In the genomic region with DNA sequence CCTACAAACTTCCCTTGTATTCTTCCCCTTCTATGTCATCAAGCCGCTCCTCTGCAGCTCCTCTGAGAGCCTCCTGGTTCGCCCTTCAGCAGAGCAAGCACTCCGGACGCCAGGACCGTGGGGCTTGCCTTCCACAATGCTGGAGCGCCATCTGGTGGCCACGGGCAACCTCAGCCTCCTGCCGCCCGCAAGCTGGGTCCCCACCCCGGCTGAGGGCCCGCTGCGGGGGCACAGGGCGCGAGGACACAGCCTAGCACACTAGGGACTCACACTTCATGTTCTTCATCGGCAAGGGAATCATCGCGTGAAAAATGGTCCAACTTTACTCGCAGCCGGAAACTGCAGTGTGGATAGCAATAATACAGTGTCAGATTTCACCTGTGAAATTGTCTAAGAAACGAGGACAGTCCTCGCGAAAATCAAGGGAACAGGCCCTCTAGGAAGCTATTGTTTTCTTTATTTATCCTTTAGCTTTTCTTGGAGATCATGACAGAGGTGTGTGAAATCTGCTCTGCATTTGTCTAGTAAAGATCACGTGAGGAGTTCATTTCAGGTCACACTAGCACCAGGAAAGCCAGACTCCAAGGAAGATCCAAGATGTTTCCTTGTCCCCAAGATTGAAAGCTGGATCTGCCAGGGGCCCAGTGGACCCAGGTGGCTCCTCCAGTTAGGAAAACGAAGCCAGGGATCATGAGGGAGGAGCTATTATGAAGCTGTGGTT, we compare ENCODE assay signal across 8 cellular contexts. TPM values are rescaled to one million over a fixed set of nuclear protein-coding genes. Genes with fewer than 3 reads are reported as not detected.
DNase-seq lines count a peak whose midpoint lies in the region; ATAC-seq and TF ChIP-seq lines count a peak whose summit lies in the region.

No MANE protein-coding gene starts in this region.

- no peak for TF ChIP-seq EP300 in Ishikawa (IDR thresholded peaks at IDR 0.05; ENCODE audit: borderline replicate concordance)

- H3K27ac Mint-ChIP-seq in activated T-cell treated with anti-CD3 and anti-CD28 coated beads, Interleukin-2, amount 50 U/mL, for 24 hours = no peak overlapping the region
- H3K27ac Mint-ChIP-seq in natural killer cell treated with Interleukin-12 subunit alpha and Interleukin-12 subunit beta and Interleukin-15 and Interleukin-18, amount 100 ng/mL, for 72 hours = no peak overlapping the region
- no peak overlapping the region for H3K27ac Mint-ChIP-seq in stimulated activated memory B cell treated with anti-CD40 and anti-IgM and Interleukin-4, amounts not matched to agents 10 μg/mL and 1 μg/mL and 100 μg/mL, for 72 hours

- no peaks in the 10 kb centered on the region for H3K36me3 Mint-ChIP-seq in activated T-cell treated with anti-CD3 and anti-CD28 coated beads, Interleukin-2, amount 50 U/mL, for 24 hours (ENCODE audit: low read depth)
- H3K36me3 Mint-ChIP-seq in natural killer cell treated with Interleukin-12 subunit alpha and Interleukin-12 subunit beta and Interleukin-15 and Interleukin-18, amount 100 ng/mL, for 72 hours = no peaks in the 10 kb centered on the region
- no peaks in the 10 kb centered on the region for H3K36me3 Mint-ChIP-seq in stimulated activated memory B cell treated with anti-CD40 and anti-IgM and Interleukin-4, amounts not matched to agents 10 μg/mL and 1 μg/mL and 100 μg/mL, for 72 hours

- peaks cover 6% of the 10 kb centered on the region for H3K4me1 Mint-ChIP-seq in activated T-cell treated with anti-CD3 and anti-CD28 coated beads, Interleukin-2, amount 50 U/mL, for 24 hours (ENCODE audit: low read depth)
- peaks cover 0 to 5% of the 10 kb centered on the region in 2 donors for H3K4me1 Mint-ChIP-seq in natural killer cell treated with Interleukin-12 subunit alpha and Interleukin-12 subunit beta and Interleukin-15 and Interleukin-18, amount 100 ng/mL, for 72 hours (ENCODE audit: low read depth in 2 of 2)
- no peaks in the 10 kb centered on the region for H3K4me1 Mint-ChIP-seq in stimulated activated memory B cell treated with anti-CD40 and anti-IgM and Interleukin-4, amounts not matched to agents 10 μg/mL and 1 μg/mL and 100 μg/mL, for 72 hours

- ATAC-seq in GM21381 (IDR thresholded peaks at IDR 0.05; ENCODE audit: unreplicated experiment) = peak; percentile 91
- peak; percentile 82 to 84 for ATAC-seq in natural killer cell treated with Interleukin-12 subunit alpha and Interleukin-12 subunit beta and Interleukin-15 and Interleukin-18, amount 100 ng/mL, for 72 hours
- peak; percentile 89 for ATAC-seq in stimulated activated memory B cell treated with anti-CD40 and anti-IgM and Interleukin-4, amounts not matched to agents 10 μg/mL and 1 μg/mL and 100 μg/mL, for 72 hours

- DNase-seq in CMK (ENCODE audit: low read depth) = peak; percentile 69
- DNase-seq in OCI-M1 (lab: John Stamatoyannopoulos, UW) = peak; percentile 86
- peak; percentile 92 for DNase-seq in activated T-cell treated with anti-CD3 and anti-CD28 coated beads, Interleukin-2, amount 50 U/mL, for 24 hours
- peak; percentile 86 for DNase-seq in fibroblast of gingiva (ENCODE audit: low read depth)
- peak; percentile 80 for DNase-seq in natural killer cell treated with Interleukin-12 subunit alpha and Interleukin-12 subunit beta and Interleukin-15 and Interleukin-18, amount 100 ng/mL, for 72 hours (ENCODE audit: low spot score)

- no peaks in the 10 kb centered on the region for H3K9me3 Mint-ChIP-seq in activated T-cell treated with anti-CD3 and anti-CD28 coated beads, Interleukin-2, amount 50 U/mL, for 24 hours
- no peaks in the 10 kb centered on the region for H3K9me3 Mint-ChIP-seq in natural killer cell treated with Interleukin-12 subunit alpha and Interleukin-12 subunit beta and Interleukin-15 and Interleukin-18, amount 100 ng/mL, for 72 hours
- H3K9me3 Mint-ChIP-seq in stimulated activated memory B cell treated with anti-CD40 and anti-IgM and Interleukin-4, amounts not matched to agents 10 μg/mL and 1 μg/mL and 100 μg/mL, for 72 hours = peaks cover 3% of the 10 kb centered on the region

- H3K4me3 Mint-ChIP-seq in activated T-cell treated with anti-CD3 and anti-CD28 coated beads, Interleukin-2, amount 50 U/mL, for 24 hours = no peak overlapping the region
- no peak overlapping the region for H3K4me3 Mint-ChIP-seq in natural killer cell treated with Interleukin-12 subunit alpha and Interleukin-12 subunit beta and Interleukin-15 and Interleukin-18, amount 100 ng/mL, for 72 hours
- H3K4me3 Mint-ChIP-seq in stimulated activated memory B cell treated with anti-CD40 and anti-IgM and Interleukin-4, amounts not matched to agents 10 μg/mL and 1 μg/mL and 100 μg/mL, for 72 hours = no peak overlapping the region

- TF ChIP-seq RAD21 in Ishikawa (IDR thresholded peaks at IDR 0.05; ENCODE audit: low read depth) = peak; percentile 99

- peaks cover 7% of the 10 kb centered on the region for H3K27me3 Mint-ChIP-seq in activated T-cell treated with anti-CD3 and anti-CD28 coated beads, Interleukin-2, amount 50 U/mL, for 24 hours
- H3K27me3 Mint-ChIP-seq in natural killer cell treated with Interleukin-12 subunit alpha and Interleukin-12 subunit beta and Interleukin-15 and Interleukin-18, amount 100 ng/mL, for 72 hours = peaks cover 0 to 4% of the 10 kb centered on the region in 2 donors
- peaks cover 44% of the 10 kb centered on the region for H3K27me3 Mint-ChIP-seq in stimulated activated memory B cell treated with anti-CD40 and anti-IgM and Interleukin-4, amounts not matched to agents 10 μg/mL and 1 μg/mL and 100 μg/mL, for 72 hours

TF ChIP-seq in Ishikawa, 13 proteins besides CTCF, POLR2A, EP300 and RAD21:
- TF ChIP-seq, protein P1, sequence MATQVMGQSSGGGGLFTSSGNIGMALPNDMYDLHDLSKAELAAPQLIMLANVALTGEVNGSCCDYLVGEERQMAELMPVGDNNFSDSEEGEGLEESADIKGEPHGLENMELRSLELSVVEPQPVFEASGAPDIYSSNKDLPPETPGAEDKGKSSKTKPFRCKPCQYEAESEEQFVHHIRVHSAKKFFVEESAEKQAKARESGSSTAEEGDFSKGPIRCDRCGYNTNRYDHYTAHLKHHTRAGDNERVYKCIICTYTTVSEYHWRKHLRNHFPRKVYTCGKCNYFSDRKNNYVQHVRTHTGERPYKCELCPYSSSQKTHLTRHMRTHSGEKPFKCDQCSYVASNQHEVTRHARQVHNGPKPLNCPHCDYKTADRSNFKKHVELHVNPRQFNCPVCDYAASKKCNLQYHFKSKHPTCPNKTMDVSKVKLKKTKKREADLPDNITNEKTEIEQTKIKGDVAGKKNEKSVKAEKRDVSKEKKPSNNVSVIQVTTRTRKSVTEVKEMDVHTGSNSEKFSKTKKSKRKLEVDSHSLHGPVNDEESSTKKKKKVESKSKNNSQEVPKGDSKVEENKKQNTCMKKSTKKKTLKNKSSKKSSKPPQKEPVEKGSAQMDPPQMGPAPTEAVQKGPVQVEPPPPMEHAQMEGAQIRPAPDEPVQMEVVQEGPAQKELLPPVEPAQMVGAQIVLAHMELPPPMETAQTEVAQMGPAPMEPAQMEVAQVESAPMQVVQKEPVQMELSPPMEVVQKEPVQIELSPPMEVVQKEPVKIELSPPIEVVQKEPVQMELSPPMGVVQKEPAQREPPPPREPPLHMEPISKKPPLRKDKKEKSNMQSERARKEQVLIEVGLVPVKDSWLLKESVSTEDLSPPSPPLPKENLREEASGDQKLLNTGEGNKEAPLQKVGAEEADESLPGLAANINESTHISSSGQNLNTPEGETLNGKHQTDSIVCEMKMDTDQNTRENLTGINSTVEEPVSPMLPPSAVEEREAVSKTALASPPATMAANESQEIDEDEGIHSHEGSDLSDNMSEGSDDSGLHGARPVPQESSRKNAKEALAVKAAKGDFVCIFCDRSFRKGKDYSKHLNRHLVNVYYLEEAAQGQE (IDR thresholded peaks at IDR 0.05; ENCODE audit: low read depth) = no peak
- TF ChIP-seq, protein P2, sequence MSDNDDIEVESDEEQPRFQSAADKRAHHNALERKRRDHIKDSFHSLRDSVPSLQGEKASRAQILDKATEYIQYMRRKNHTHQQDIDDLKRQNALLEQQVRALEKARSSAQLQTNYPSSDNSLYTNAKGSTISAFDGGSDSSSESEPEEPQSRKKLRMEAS (IDR thresholded peaks at IDR 0.05) = peak; percentile 28; the same call in 1 of the 2 replicates
- no peak for TF ChIP-seq YY1 (IDR thresholded peaks at IDR 0.05; ENCODE audit: low read depth)
- TF ChIP-seq ZBTB7A (IDR thresholded peaks at IDR 0.05; ENCODE audit: low read depth) = 0 out of 2 replicates have a peak, but pooled peaks have one; percentile 40
- TF ChIP-seq USF1 (IDR thresholded peaks at IDR 0.05) = peak; percentile 33; the same call in 1 of the 2 replicates

RNA-seq across cellular contexts. Expression of gene PRLH, which starts 5.8 kb away (rescaled TPM):
- total RNA-seq in natural killer cell treated with Interleukin-12 subunit alpha and Interleukin-12 subunit beta and Interleukin-15 and Interleukin-18, amount 100 ng/mL, for 72 hours = not detected

RNA-seq across cellular contexts. Expression of gene RAB17, which starts 18.4 kb away (rescaled TPM):
- not detected for total RNA-seq in natural killer cell treated with Interleukin-12 subunit alpha and Interleukin-12 subunit beta and Interleukin-15 and Interleukin-18, amount 100 ng/mL, for 72 hours

RNA-seq across cellular contexts. Expression of gene LRRFIP1, which starts 55.2 kb away (rescaled TPM):
- total RNA-seq in natural killer cell treated with Interleukin-12 subunit alpha and Interleukin-12 subunit beta and Interleukin-15 and Interleukin-18, amount 100 ng/mL, for 72 hours = 100 to 1,000 TPM; 125 to 203 TPM

Comparison
In these comparisons a context has a peak if more than half of its experiments do, and no peak if none do; other contexts are left out.
1. Peak in every context shown above with its lines: DNase-seq and ATAC-seq.